ENCODE assay signal across 1 cellular context in genomic region chr15:34434627-34435305, GRCh38.
TF ChIP-seq lines count a peak whose summit lies in the region.

No MANE protein-coding gene starts in this region.

TF ChIP-seq in HCT116, 20 proteins besides CTCF, POLR2A, EP300 and RAD21:
- no peak for TF ChIP-seq EGR1 (IDR thresholded peaks at IDR 0.05; ENCODE audit: low read depth)
- no peak for TF ChIP-seq ZBTB33 (IDR thresholded peaks at IDR 0.05; ENCODE audit: extremely low read depth, insufficient replicate concordance, low read length)
- no peak for TF ChIP-seq POLR2AphosphoS5 (IDR thresholded peaks at IDR 0.05; ENCODE audit: low read depth, low read length)
- no peak for TF ChIP-seq CBX3 (IDR thresholded peaks at IDR 0.05; ENCODE audit: low read depth)
